In the genomic region with DNA sequence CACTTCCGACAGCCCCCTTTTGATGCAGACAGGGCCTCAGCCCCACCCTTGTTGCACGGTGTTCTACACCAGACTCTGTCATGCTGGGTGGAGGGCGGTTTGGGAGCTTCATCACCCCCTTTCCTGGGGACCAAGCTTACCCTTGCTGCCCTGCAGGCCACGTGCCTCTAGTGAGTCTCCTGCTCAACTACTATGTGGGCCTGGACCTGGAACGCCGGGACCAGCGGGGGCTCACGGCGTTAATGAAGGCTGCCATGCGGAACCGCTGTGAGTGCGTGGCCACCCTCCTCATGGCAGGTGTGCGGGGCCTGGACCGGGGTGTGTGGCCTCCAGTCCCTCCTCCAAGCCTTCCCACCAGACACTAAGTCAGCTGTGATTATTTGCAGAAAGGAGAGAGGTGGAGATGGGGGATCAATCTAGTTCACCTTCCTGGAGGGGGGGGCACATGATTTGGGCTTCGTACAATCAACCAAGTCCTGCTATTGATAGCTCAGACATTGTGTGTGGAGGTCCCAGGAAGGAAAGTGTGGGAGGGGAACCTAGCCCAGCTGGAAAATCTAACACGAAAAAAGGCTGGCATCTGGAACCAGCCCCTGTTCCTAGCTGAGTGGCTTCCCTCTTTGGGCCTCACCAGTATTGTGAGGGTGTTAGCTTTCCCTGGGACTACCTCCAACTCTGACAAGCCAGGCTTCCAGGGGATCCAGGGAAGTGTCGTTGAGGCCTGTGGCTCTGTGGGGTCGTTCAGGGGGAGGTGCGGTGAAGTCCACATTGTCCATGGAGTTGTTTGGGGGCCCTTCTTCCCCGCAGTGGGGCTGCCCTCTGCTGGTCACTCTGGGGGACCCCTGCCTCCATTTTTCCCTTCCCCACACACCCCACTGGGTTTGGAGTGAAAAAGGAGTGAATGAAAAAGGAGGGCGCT, we compare ENCODE assay signal across 19 cellular contexts. TPM values are rescaled to one million over a fixed set of nuclear protein-coding genes. Genes with fewer than 3 reads are reported as not detected.
DNase-seq lines count a peak whose midpoint lies in the region; ATAC-seq lines count a peak whose summit lies in the region.
"Had no signal": no experiment of that assay in that cellular context is flagged by ENCODE, and none has a peak within 500 bp of the region (broad histone marks: within the 10 kb centered on the region; RNA-seq: fewer than 3 reads in every experiment).

No MANE protein-coding gene starts in this region.

- H3K36me3 ChIP-seq in adipocyte (ENCODE audit: control insufficient read depth, insufficient read depth, low read length, severe bottlenecking): no peaks in the 10 kb centered on the region
- H3K36me3 ChIP-seq: colonic mucosa, SJCRH30, upper lobe of left lung had no signal

- ATAC-seq in Right ventricle myocardium superior (ENCODE audit: poor library complexity) (no peak), left cardiac atrium (no peak), HG02973 (IDR thresholded peaks at IDR 0.05; ENCODE audit: unreplicated experiment) (no peak)
- ATAC-seq: mucosa of descending colon had no signal

- H3K9me3 ChIP-seq in adipocyte (ENCODE audit: control insufficient read depth, low read length): no peaks in the 10 kb centered on the region
- H3K9me3 ChIP-seq: colonic mucosa, mucosa of descending colon, SJCRH30, upper lobe of left lung had no signal

- DNase-seq in cardiac septum (ENCODE audit: low spot score): peak; percentile 55
- no peak for DNase-seq in Right ventricle myocardium superior
- DNase-seq in adipocyte (ENCODE audit: low read depth): peak; percentile 50
- DNase-seq in left cardiac atrium: peak; percentile 18
- DNase-seq in NOMO-1 treated with dmso at 0.1 percent for 144 hours (lab: John Stamatoyannopoulos, UW; ENCODE audit: unreplicated experiment): no peak
- no peak for DNase-seq in NCI-H1048 (lab: John Stamatoyannopoulos, UW)
- no peak for DNase-seq in NCI-H1694 (lab: John Stamatoyannopoulos, UW)
- DNase-seq: colonic mucosa; DMS79; HCEC 1CT; immature natural killer cell; NCI-H1436; NCI-H82; SJCRH30; stimulated activated CD4-positive, alpha-beta T cell treated with anti-CD3 and anti-CD28 coated beads, Interleukin-2, amount 100 ng/mL, for 24 hours had no signal

- H3K27me3 ChIP-seq in adipocyte (replicated peaks; ENCODE audit: control insufficient read depth, insufficient read depth, low read length): no peaks in the 10 kb centered on the region
- H3K27me3 ChIP-seq: colonic mucosa, upper lobe of left lung had no signal

- no peak overlapping the region for H3K4me3 ChIP-seq in adipocyte (ENCODE audit: low read length)
- H3K4me3 ChIP-seq: colonic mucosa, mucosa of descending colon, SJCRH30, upper lobe of left lung had no signal

- no peak overlapping the region for H3K9ac ChIP-seq in adipocyte (ENCODE audit: low read length)

- intact Hi-C loops in cardiac septum (cut with DNase I) (no loop called here), Right ventricle myocardium superior (cut with DNase I) (loop anchor here (5.0 kb wide), 1 partner anchor 93 kb away; no protein-coding TSS in a partner anchor), left cardiac atrium (cut with DNase I) (no loop called here)

- H3K4me1 ChIP-seq in adipocyte (ENCODE audit: control insufficient read depth, insufficient read depth, low read length): peaks cover 8% of the 10 kb centered on the region
- H3K4me1 ChIP-seq: colonic mucosa, SJCRH30 had no signal

RNA-seq across cellular contexts. Expression of gene ANKRD33, which starts 1.6 kb away (rescaled TPM):
- total RNA-seq in cardiac septum (not detected), Right ventricle myocardium superior (not detected), left cardiac atrium (not detected)
- total RNA-seq: colonic mucosa, posterior vena cava, SJCRH30, upper lobe of left lung had no signal

RNA-seq across cellular contexts. Expression of gene ACVRL1, which starts 17.8 kb away (rescaled TPM):
- total RNA-seq in cardiac septum: 31.1 TPM
- total RNA-seq in Right ventricle myocardium superior: 35.1 TPM
- total RNA-seq in left cardiac atrium: 10 to 100 TPM; 44.0 to 65.2 TPM

RNA-seq across cellular contexts. Expression of gene FIGNL2, which starts 41.0 kb away (rescaled TPM):
- total RNA-seq in cardiac septum (0.32 TPM), Right ventricle myocardium superior (0.30 TPM), left cardiac atrium (under 1 TPM; 0.39 to 0.47 TPM)

Comparison
In these comparisons a context has a peak if more than half of its experiments do, and no peak if none do; other contexts are left out.
1. DNase-seq: peak in cardiac septum (single experiment), adipocyte (single experiment) and left cardiac atrium (single experiment); none in Right ventricle myocardium superior (single experiment), NOMO-1 treated with dmso at 0.1 percent for 144 hours (single experiment), NCI-H1048 (single experiment) and NCI-H1694 (single experiment).